8 cellular contexts compared by ENCODE assay signal in genomic region chr1:20507248-20507563, GRCh38. TPM values are rescaled to one million over a fixed set of nuclear protein-coding genes. Genes with fewer than 3 reads are reported as not detected.
DNase-seq lines count a peak whose midpoint lies in the region; ATAC-seq and TF ChIP-seq lines count a peak whose summit lies in the region.

No MANE protein-coding gene starts in this region.

- no TSS peak for BruUV-seq in A673 (replicated peaks; lab: Mats Ljungman, UMichigan)

- H3K27me3 ChIP-seq in A673 (replicated peaks; ENCODE audit: insufficient read depth, low read depth, low read length, poor library complexity) = no peaks in the 10 kb centered on the region
- peaks cover under 1% of the 10 kb centered on the region; the same call in 1 of the 2 replicates for H3K27me3 ChIP-seq in SJSA1 (replicated peaks)
- no peaks in the 10 kb centered on the region for H3K27me3 ChIP-seq in foreskin keratinocyte
- H3K27me3 ChIP-seq in skeletal muscle satellite cell (ENCODE audit: control insufficient read depth, insufficient read depth, low read length) = peaks cover 6% of the 10 kb centered on the region

- H3K4me1 ChIP-seq in A673 (ENCODE audit: insufficient read depth, low read length, poor library complexity, severe bottlenecking) (peaks cover 13% of the 10 kb centered on the region), SJSA1 (replicated peaks) (no peaks in the 10 kb centered on the region; the same call in 1 of the 2 replicates), foreskin keratinocyte (peaks cover 14% of the 10 kb centered on the region), skeletal muscle satellite cell (ENCODE audit: control insufficient read depth, insufficient read depth, low read length) (peaks cover 9% of the 10 kb centered on the region)

- DNase-seq in A673 (ENCODE audit: low spot score) (no peak), SJSA1 (ENCODE audit: low read depth in 1 of 2, low spot score in 2 of 2) (no peak), foreskin keratinocyte (no peak), cerebellar cortex (ENCODE audit: low spot score) (no peak)

- H3K27ac ChIP-seq in A673 (ENCODE audit: low read depth, low read length, poor library complexity, severe bottlenecking) = peak overlapping the region; percentile 73
- H3K27ac ChIP-seq in SJSA1 = no peak overlapping the region; the same call in 1 of the 2 replicates
- peak overlapping the region; percentile 94 for H3K27ac ChIP-seq in foreskin keratinocyte

- H3K36me3 ChIP-seq in A673 (ENCODE audit: insufficient read depth, low read length, poor library complexity, severe bottlenecking) = peaks cover under 1% of the 10 kb centered on the region
- peaks cover 42% of the 10 kb centered on the region for H3K36me3 ChIP-seq in SJSA1
- H3K36me3 ChIP-seq in skeletal muscle satellite cell (ENCODE audit: insufficient read depth, low read length) = peaks cover 14% of the 10 kb centered on the region

- POLR2A ChIA-PET in A673 (lab: Charles Lee; ENCODE audit: low non-redundant PET) = no interaction called here

- TF ChIP-seq CTCF in A673 (conservative IDR thresholded peaks at IDR 0.05; ENCODE audit: low read depth, low read length) = no peak
- TF ChIP-seq CTCF in foreskin keratinocyte (conservative IDR thresholded peaks at IDR 0.05) = no peak

- peak overlapping the region; percentile 92 for H3K9ac ChIP-seq in skeletal muscle satellite cell (ENCODE audit: low read depth, low read length)

- H3K4me3 ChIP-seq in A673 (ENCODE audit: low read depth, low read length, poor library complexity, severe bottlenecking) (peak overlapping the region; percentile 84), SJSA1 (peak overlapping the region; percentile 87), skeletal muscle satellite cell (ENCODE audit: low read length) (peak overlapping the region; percentile 92)

- ATAC-seq in GM21447 (IDR thresholded peaks at IDR 0.05; ENCODE audit: unreplicated experiment) (peak; percentile 20), foreskin keratinocyte (no peak), GM21786 (IDR thresholded peaks at IDR 0.05; ENCODE audit: unreplicated experiment) (no peak), HG02678 (IDR thresholded peaks at IDR 0.05; ENCODE audit: unreplicated experiment) (no peak)

- H3K9me3 ChIP-seq in A673 (ENCODE audit: low read depth, low read length, poor library complexity, severe bottlenecking) (no peaks in the 10 kb centered on the region), SJSA1 (replicated peaks) (no peaks in the 10 kb centered on the region; the same call in 1 of the 2 replicates), skeletal muscle satellite cell (replicated peaks; ENCODE audit: low read length) (no peaks in the 10 kb centered on the region)

- CTCF ChIA-PET in A673 (lab: Charles Lee) = no interaction called here

- intact Hi-C loops in A673 (cut with micrococcal nuclease; ENCODE audit: unreplicated experiment) = no loop called here

- H3K4me2 ChIP-seq in skeletal muscle satellite cell (ENCODE audit: low read length) = peak overlapping the region; percentile 94

RNA-seq across cellular contexts. Expression of gene MUL1, which starts 0.7 kb away (rescaled TPM):
- total RNA-seq in A673 (2021) = 20.1 and 21.6 TPM in 2 replicates
- 25.4 and 42.2 TPM in 2 replicates for total RNA-seq in SJSA1 (2014; rRNA removed; shearing (Covaris generic))
- 31.3 and 33.4 TPM in 2 replicates for total RNA-seq in foreskin keratinocyte
- polyA plus RNA-seq in foreskin keratinocyte = 28.8 and 31.3 TPM in 2 replicates
- total RNA-seq in skeletal muscle satellite cell (2012; rRNA removed) = 26.0 and 26.1 TPM in 2 replicates

RNA-seq across cellular contexts. Expression of gene CAMK2N1, which starts 21.2 kb away (rescaled TPM):
- total RNA-seq in A673 (2021) (0.41 and 0.50 TPM in 2 replicates), foreskin keratinocyte (57.3 and 76.4 TPM in 2 replicates)
- total RNA-seq in SJSA1 (2014; rRNA removed; shearing (Covaris generic)) = 33.8 and 37.1 TPM in 2 replicates
- polyA plus RNA-seq in foreskin keratinocyte = 94.3 and 108 TPM in 2 replicates
- 14.9 and 15.0 TPM in 2 replicates for total RNA-seq in skeletal muscle satellite cell (2012; rRNA removed)

RNA-seq across cellular contexts. Expression of gene FAM43B, which starts 45.2 kb away (rescaled TPM):
- not detected in 2 replicates for total RNA-seq in A673 (2021)
- not detected in 2 replicates for total RNA-seq in SJSA1 (2014; rRNA removed; shearing (Covaris generic))
- 0.07 TPM in 1 of 2 replicates, not detected in the other for total RNA-seq in foreskin keratinocyte
- polyA plus RNA-seq in foreskin keratinocyte = 0.02 and 0.07 TPM in 2 replicates
- under 0.01 and 0.22 TPM in 2 replicates for total RNA-seq in skeletal muscle satellite cell (2012; rRNA removed)

Comparison
In these comparisons a context has a peak if more than half of its experiments do, and no peak if none do; other contexts are left out.
1. RNA of gene CAMK2N1, which starts 21.2 kb away (total RNA-seq): 57.3 to 76.4 TPM in foreskin keratinocyte and 33.8 to 37.1 TPM in SJSA1; 0.41 to 0.50 TPM in A673; every median in the first group is over 10 times any median in the second.
2. Peak in every context shown above with its lines, with median percentiles within 50 percentile points of each other: H3K4me3 ChIP-seq.